In the genomic region with DNA sequence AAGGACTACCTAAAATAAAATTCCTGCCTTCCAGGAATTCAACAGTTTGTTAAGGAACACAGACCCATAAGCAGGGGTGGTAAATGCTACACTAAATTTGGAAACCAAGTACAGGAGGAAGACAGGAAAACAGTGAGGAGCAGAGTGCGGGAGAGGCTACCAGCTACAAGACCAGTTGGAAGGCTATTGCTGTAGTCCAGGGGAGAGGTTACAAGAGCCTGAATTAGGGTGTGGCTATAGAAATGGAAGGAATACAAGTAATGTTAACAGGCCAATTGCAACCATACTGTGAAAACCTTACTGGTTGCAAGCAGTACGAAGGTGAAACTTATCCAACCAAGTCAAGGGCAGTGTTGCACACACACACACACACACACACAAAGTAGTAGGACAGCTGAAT, we compare ENCODE assay signal across 8 cellular contexts. TPM values are rescaled to one million over a fixed set of nuclear protein-coding genes. Genes with fewer than 3 reads are reported as not detected.
DNase-seq lines count a peak whose midpoint lies in the region; ATAC-seq, FAIRE-seq and TF ChIP-seq lines count a peak whose summit lies in the region.

No MANE protein-coding gene starts in this region.

- intact Hi-C loops in heart left ventricle (cut with DNase I) = loop anchor here in 2 of 10 donors (5.0 to 10.0 kb wide), 2 partner anchors 69 to 239 kb away; a partner anchor contains a TSS
- intact Hi-C loops in cardiac septum (cut with DNase I) = loop anchor here (10.0 kb wide), 1 partner anchor 149 kb away; no protein-coding TSS in a partner anchor
- intact Hi-C loops in kidney (cut with DNase I) = no loop called here

- CTCF ChIA-PET in activated CD8-positive, alpha-beta T cell treated with anti-CD3 and anti-CD28 coated beads, Interleukin-2, amount 10 ng/mL, durations not matched to agents 7 days and 5 days (lab: Charles Lee) = interaction anchor here (0.6 to 2.7 kb wide), 4 partner anchors 8 to 730 kb away, joined by 3 to 15 read pairs (median 6); a partner anchor contains a TSS

- H3K9ac ChIP-seq in kidney (ENCODE audit: low read length in 2 of 2) = peak overlapping the region in 1 of 2 donors; percentile 93

- ATAC-seq in heart left ventricle = no peak
- ATAC-seq in activated CD8-positive, alpha-beta T cell treated with anti-CD3 and anti-CD28 coated beads, Interleukin-2, amount 10 ng/mL, durations not matched to agents 7 days and 5 days = no peak
- no peak for ATAC-seq in GM21528 (IDR thresholded peaks at IDR 0.05; ENCODE audit: low FRiP score, unreplicated experiment)

- peaks cover 8% of the 10 kb centered on the region for H3K36me3 Mint-ChIP-seq in activated CD8-positive, alpha-beta T cell treated with anti-CD3 and anti-CD28 coated beads, Interleukin-2, amount 10 ng/mL, durations not matched to agents 7 days and 5 days (ENCODE audit: low read depth)
- H3K36me3 Mint-ChIP-seq in type B pancreatic cell = peaks cover 11% of the 10 kb centered on the region

- no peak for FAIRE-seq in kidney (lab: Jason Lieb, UNC)

- H3K27me3 ChIP-seq in heart left ventricle = peaks cover 0 to 7% (median 0%) of the 10 kb centered on the region in 9 donors

- DNase-seq in heart left ventricle (no peak), cardiac septum (ENCODE audit: low spot score) (no peak), kidney (no peak), type B pancreatic cell (ENCODE audit: extremely low spot score, unreplicated experiment) (no peak), NCI-H187 treated with DMSO at 0.1 percent for 48 hours (lab: John Stamatoyannopoulos, UW) (no peak), iPS-NIHi11 (ENCODE audit: low spot score) (no peak)
- DNase-seq in activated CD8-positive, alpha-beta T cell treated with anti-CD3 and anti-CD28 coated beads, Interleukin-2, amount 10 ng/mL, durations not matched to agents 7 days and 5 days = no peak

- H3K27ac Mint-ChIP-seq in activated CD8-positive, alpha-beta T cell treated with anti-CD3 and anti-CD28 coated beads, Interleukin-2, amount 10 ng/mL, durations not matched to agents 7 days and 5 days = no peak overlapping the region
- peak overlapping the region; percentile 98 for H3K27ac Mint-ChIP-seq in type B pancreatic cell

- no peak for TF ChIP-seq POLR2A in heart left ventricle (IDR thresholded peaks at IDR 0.05)

- H3K9me3 ChIP-seq in heart left ventricle = no peaks in the 10 kb centered on the region
- H3K9me3 ChIP-seq in kidney (ENCODE audit: control insufficient read depth in 1 of 2, low read length in 2 of 2) = no peaks in the 10 kb centered on the region

- peak overlapping the region; percentile 94 for H3K4me3 Mint-ChIP-seq in activated CD8-positive, alpha-beta T cell treated with anti-CD3 and anti-CD28 coated beads, Interleukin-2, amount 10 ng/mL, durations not matched to agents 7 days and 5 days
- H3K4me3 Mint-ChIP-seq in type B pancreatic cell = peak overlapping the region; percentile 98

- peak overlapping the region in 9 of 12 donors; percentile 75 to 96 (median 81) for H3K4me3 ChIP-seq in heart left ventricle
- H3K4me3 ChIP-seq in kidney (ENCODE audit: low read length in 2 of 2) = peak overlapping the region; percentile 85 to 95

- no peak for TF ChIP-seq CTCF in heart left ventricle (IDR thresholded peaks at IDR 0.05)
- no peak for TF ChIP-seq CTCF in kidney (IDR thresholded peaks at IDR 0.05; ENCODE audit: borderline replicate concordance, extremely low read depth, insufficient read depth)
- TF ChIP-seq CTCF in type B pancreatic cell (conservative IDR thresholded peaks at IDR 0.05) = no peak

- H3K4me1 ChIP-seq in heart left ventricle (peaks cover 0 to 35% (median 24%) of the 10 kb centered on the region in 12 donors), kidney (ENCODE audit: control insufficient read depth in 1 of 2, insufficient read depth in 1 of 2, low read depth in 1 of 2, low read length in 2 of 2) (peaks cover 3 to 11% of the 10 kb centered on the region in 2 donors)

- WGBS in heart left ventricle, 4 donors = 82 to 88% (median 85%) methylated on average over 2 of the region's 2 CpGs

- POLR2A ChIA-PET in activated CD8-positive, alpha-beta T cell treated with anti-CD3 and anti-CD28 coated beads, Interleukin-2, amount 10 ng/mL, durations not matched to agents 7 days and 5 days (lab: Charles Lee) = interaction anchor here (1.0 to 3.1 kb wide), 3 partner anchors 12 to 104 kb away, joined by 3 to 30 read pairs (median 4); a partner anchor contains a TSS

- H3K4me1 Mint-ChIP-seq in activated CD8-positive, alpha-beta T cell treated with anti-CD3 and anti-CD28 coated beads, Interleukin-2, amount 10 ng/mL, durations not matched to agents 7 days and 5 days (ENCODE audit: low read depth) = peaks cover 30% of the 10 kb centered on the region
- peaks cover 23% of the 10 kb centered on the region for H3K4me1 Mint-ChIP-seq in type B pancreatic cell (ENCODE audit: unreplicated experiment)

- H3K27me3 Mint-ChIP-seq in activated CD8-positive, alpha-beta T cell treated with anti-CD3 and anti-CD28 coated beads, Interleukin-2, amount 10 ng/mL, durations not matched to agents 7 days and 5 days (ENCODE audit: low read depth) = peaks cover 5% of the 10 kb centered on the region
- H3K27me3 Mint-ChIP-seq in type B pancreatic cell = peaks cover 13% of the 10 kb centered on the region

- peaks cover 0 to 15% (median 5%) of the 10 kb centered on the region in 9 donors for H3K36me3 ChIP-seq in heart left ventricle
- H3K36me3 ChIP-seq in kidney (ENCODE audit: control insufficient read depth in 1 of 2, insufficient read depth in 2 of 2, low read length in 2 of 2) = no peaks in the 10 kb centered on the region

- no peaks in the 10 kb centered on the region for H3K9me3 Mint-ChIP-seq in activated CD8-positive, alpha-beta T cell treated with anti-CD3 and anti-CD28 coated beads, Interleukin-2, amount 10 ng/mL, durations not matched to agents 7 days and 5 days (ENCODE audit: insufficient read depth)
- no peaks in the 10 kb centered on the region for H3K9me3 Mint-ChIP-seq in type B pancreatic cell

- H3K27ac ChIP-seq in heart left ventricle (peak overlapping the region in 1 of 12 donors; percentile 99), kidney (ENCODE audit: low read depth in 2 of 2, low read length in 2 of 2) (no peak overlapping the region)

RNA-seq across cellular contexts. Expression of a gene that starts 0.9 kb away (rescaled TPM):
- total RNA-seq in heart left ventricle = 10 to 100 TPM; 26.9 to 42.9 (median 33.3) TPM
- polyA plus RNA-seq in heart left ventricle = 10 to 100 TPM; 10.1 to 40.6 TPM
- 34.2 TPM for total RNA-seq in cardiac septum
- total RNA-seq in activated CD8-positive, alpha-beta T cell treated with anti-CD3 and anti-CD28 coated beads, Interleukin-2, amount 10 ng/mL, durations not matched to agents 7 days and 5 days = 10 to 100 TPM; 50.4 to 53.2 TPM
- 47.3 TPM for total RNA-seq in kidney
- 17.1 TPM for polyA plus RNA-seq in kidney (ENCODE audit: insufficient read depth, low read depth, low replicate concordance)
- 42.3 and 46.1 TPM in 2 replicates for total RNA-seq in type B pancreatic cell (ENCODE audit: low replicate concordance)

RNA-seq across cellular contexts. Expression of a gene that starts 11.5 kb away (rescaled TPM):
- 10 to 100 TPM in 1 of 9 donors, 1 to 10 TPM in 8; 6.2 to 11.0 (median 7.9) TPM for total RNA-seq in heart left ventricle
- polyA plus RNA-seq in heart left ventricle = 1 to 10 TPM; 3.2 to 8.1 TPM
- 7.4 TPM for total RNA-seq in cardiac septum
- 10 to 100 TPM; 18.1 to 21.8 TPM for total RNA-seq in activated CD8-positive, alpha-beta T cell treated with anti-CD3 and anti-CD28 coated beads, Interleukin-2, amount 10 ng/mL, durations not matched to agents 7 days and 5 days
- 18.9 TPM for total RNA-seq in kidney
- polyA plus RNA-seq in kidney (ENCODE audit: insufficient read depth, low read depth, low replicate concordance) = 8.5 TPM
- 18.2 and 21.2 TPM in 2 replicates for total RNA-seq in type B pancreatic cell (ENCODE audit: low replicate concordance)

RNA-seq across cellular contexts. Expression of a gene that starts 54.0 kb away (rescaled TPM):
- not detected for total RNA-seq in heart left ventricle
- polyA plus RNA-seq in heart left ventricle = not detected
- total RNA-seq in cardiac septum = not detected
- not detected for total RNA-seq in activated CD8-positive, alpha-beta T cell treated with anti-CD3 and anti-CD28 coated beads, Interleukin-2, amount 10 ng/mL, durations not matched to agents 7 days and 5 days
- not detected for total RNA-seq in kidney
- not detected for polyA plus RNA-seq in kidney (ENCODE audit: insufficient read depth, low read depth, low replicate concordance)
- total RNA-seq in type B pancreatic cell (ENCODE audit: low replicate concordance) = 0.34 TPM in 1 of 2 replicates, not detected in the other
